In the genomic region with DNA sequence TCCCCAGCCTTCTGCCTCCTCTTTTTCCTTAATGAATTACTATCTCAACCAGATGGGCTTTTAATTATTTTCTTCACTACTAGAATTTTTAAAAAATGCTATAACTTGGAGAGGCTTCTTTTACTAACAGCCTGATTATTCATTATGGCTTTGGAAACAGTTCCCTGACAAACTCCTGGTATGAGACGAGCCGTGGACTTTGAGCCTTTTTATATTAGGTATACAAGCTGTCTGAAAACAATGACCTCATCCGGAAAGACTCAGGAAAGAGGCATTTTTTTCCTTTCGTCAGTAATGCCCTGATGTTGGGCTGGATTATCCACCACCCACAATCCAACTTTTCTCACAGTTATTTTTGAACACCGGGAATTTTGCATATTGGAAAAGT, we compare ENCODE assay signal across 1 cellular context.
TF ChIP-seq lines count a peak whose summit lies in the region.

No MANE protein-coding gene starts in this region.

TF ChIP-seq in HEK293, 187 proteins besides CTCF, POLR2A, EP300 and RAD21 (continued from another document):
- TF ChIP-seq, protein P1, sequence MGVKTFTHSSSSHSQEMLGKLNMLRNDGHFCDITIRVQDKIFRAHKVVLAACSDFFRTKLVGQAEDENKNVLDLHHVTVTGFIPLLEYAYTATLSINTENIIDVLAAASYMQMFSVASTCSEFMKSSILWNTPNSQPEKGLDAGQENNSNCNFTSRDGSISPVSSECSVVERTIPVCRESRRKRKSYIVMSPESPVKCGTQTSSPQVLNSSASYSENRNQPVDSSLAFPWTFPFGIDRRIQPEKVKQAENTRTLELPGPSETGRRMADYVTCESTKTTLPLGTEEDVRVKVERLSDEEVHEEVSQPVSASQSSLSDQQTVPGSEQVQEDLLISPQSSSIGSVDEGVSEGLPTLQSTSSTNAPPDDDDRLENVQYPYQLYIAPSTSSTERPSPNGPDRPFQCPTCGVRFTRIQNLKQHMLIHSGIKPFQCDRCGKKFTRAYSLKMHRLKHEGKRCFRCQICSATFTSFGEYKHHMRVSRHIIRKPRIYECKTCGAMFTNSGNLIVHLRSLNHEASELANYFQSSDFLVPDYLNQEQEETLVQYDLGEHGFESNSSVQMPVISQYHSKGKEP (tag by site-specific recombination; IDR thresholded peaks at IDR 0.05) = no peak
- TF ChIP-seq ZNF354C (tag by site-specific recombination; IDR thresholded peaks at IDR 0.05; ENCODE audit: borderline replicate concordance, low read depth) = no peak
- TF ChIP-seq, protein P2, sequence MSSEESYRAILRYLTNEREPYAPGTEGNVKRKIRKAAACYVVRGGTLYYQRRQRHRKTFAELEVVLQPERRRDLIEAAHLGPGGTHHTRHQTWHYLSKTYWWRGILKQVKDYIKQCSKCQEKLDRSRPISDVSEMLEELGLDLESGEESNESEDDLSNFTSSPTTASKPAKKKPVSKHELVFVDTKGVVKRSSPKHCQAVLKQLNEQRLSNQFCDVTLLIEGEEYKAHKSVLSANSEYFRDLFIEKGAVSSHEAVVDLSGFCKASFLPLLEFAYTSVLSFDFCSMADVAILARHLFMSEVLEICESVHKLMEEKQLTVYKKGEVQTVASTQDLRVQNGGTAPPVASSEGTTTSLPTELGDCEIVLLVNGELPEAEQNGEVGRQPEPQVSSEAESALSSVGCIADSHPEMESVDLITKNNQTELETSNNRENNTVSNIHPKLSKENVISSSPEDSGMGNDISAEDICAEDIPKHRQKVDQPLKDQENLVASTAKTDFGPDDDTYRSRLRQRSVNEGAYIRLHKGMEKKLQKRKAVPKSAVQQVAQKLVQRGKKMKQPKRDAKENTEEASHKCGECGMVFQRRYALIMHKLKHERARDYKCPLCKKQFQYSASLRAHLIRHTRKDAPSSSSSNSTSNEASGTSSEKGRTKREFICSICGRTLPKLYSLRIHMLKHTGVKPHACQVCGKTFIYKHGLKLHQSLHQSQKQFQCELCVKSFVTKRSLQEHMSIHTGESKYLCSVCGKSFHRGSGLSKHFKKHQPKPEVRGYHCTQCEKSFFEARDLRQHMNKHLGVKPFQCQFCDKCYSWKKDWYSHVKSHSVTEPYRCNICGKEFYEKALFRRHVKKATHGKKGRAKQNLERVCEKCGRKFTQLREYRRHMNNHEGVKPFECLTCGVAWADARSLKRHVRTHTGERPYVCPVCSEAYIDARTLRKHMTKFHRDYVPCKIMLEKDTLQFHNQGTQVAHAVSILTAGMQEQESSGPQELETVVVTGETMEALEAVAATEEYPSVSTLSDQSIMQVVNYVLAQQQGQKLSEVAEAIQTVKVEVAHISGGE (tag by site-specific recombination; conservative IDR thresholded peaks at IDR 0.05; ENCODE audit: low read depth) = no peak
